Comparison of ENCODE assay signal across 1 cellular context in the genomic region with DNA sequence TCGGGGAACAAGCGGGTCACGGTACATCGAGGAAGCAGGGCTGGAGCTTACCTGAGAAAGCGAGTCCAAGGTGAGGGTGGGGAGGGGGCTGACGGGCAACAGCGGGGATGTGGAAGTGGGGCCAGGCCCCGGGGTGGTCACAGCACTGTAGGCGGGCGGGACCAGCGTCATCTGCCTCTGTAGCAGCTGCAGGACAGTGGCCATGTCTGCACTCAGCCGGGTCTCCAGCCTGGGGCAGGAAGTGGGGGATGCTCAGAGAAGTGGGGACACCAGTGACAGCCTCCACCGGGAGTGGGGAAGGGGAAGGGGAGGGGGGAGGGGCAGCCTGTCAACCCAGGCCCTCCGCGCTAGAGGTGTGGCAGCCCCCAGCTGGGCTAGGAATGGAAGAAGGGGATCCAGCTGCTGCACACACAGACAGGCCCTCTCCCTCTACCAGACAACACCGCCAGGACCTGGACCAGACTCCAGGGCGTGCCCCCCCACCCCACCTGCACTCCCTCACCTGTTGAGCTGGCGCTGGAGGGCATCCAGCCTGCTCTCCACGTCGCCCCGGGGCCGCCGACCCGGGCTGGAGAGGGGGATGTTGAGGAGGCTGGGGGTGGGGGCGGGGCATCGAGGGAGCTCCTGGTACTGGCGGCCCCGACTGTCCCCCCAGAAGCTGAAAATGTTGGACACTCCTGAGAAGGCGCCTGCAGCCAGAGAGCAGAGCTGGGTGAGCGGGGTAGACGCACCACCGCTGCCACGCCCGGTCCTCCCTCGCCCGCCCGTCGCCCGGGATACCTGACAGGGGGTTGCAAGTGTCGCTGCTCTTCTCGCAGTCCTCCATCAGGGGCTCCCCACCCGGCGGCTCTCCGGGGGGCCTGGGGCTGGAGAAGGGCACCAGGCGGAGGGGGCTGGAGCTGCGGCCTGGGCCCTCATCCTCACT.
TF ChIP-seq lines count a peak whose summit lies in the region.

No MANE protein-coding gene starts in this region.

TF ChIP-seq in SK-N-SH, 30 proteins besides CTCF, POLR2A, EP300 and RAD21:
- TF ChIP-seq, protein P1, sequence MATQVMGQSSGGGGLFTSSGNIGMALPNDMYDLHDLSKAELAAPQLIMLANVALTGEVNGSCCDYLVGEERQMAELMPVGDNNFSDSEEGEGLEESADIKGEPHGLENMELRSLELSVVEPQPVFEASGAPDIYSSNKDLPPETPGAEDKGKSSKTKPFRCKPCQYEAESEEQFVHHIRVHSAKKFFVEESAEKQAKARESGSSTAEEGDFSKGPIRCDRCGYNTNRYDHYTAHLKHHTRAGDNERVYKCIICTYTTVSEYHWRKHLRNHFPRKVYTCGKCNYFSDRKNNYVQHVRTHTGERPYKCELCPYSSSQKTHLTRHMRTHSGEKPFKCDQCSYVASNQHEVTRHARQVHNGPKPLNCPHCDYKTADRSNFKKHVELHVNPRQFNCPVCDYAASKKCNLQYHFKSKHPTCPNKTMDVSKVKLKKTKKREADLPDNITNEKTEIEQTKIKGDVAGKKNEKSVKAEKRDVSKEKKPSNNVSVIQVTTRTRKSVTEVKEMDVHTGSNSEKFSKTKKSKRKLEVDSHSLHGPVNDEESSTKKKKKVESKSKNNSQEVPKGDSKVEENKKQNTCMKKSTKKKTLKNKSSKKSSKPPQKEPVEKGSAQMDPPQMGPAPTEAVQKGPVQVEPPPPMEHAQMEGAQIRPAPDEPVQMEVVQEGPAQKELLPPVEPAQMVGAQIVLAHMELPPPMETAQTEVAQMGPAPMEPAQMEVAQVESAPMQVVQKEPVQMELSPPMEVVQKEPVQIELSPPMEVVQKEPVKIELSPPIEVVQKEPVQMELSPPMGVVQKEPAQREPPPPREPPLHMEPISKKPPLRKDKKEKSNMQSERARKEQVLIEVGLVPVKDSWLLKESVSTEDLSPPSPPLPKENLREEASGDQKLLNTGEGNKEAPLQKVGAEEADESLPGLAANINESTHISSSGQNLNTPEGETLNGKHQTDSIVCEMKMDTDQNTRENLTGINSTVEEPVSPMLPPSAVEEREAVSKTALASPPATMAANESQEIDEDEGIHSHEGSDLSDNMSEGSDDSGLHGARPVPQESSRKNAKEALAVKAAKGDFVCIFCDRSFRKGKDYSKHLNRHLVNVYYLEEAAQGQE (IDR thresholded peaks at IDR 0.05; ENCODE audit: low read depth, low read length) = no peak
- TF ChIP-seq TEAD4 (IDR thresholded peaks at IDR 0.05; ENCODE audit: borderline replicate concordance, insufficient read depth) (no peak), JUND (IDR thresholded peaks at IDR 0.05) (no peak), FOXM1 (IDR thresholded peaks at IDR 0.05; ENCODE audit: low read depth) (no peak), ELF1 (IDR thresholded peaks at IDR 0.05) (no peak), TAF1 (IDR thresholded peaks at IDR 0.05; ENCODE audit: borderline replicate concordance, low read depth, low read length) (no peak), GABPA (IDR thresholded peaks at IDR 0.05; ENCODE audit: low read depth) (no peak), SMC3 (IDR thresholded peaks at IDR 0.05; ENCODE audit: low read depth, low read length) (no peak), RCOR1 (IDR thresholded peaks at IDR 0.05; ENCODE audit: low read length) (no peak)
- TF ChIP-seq, protein P2, sequence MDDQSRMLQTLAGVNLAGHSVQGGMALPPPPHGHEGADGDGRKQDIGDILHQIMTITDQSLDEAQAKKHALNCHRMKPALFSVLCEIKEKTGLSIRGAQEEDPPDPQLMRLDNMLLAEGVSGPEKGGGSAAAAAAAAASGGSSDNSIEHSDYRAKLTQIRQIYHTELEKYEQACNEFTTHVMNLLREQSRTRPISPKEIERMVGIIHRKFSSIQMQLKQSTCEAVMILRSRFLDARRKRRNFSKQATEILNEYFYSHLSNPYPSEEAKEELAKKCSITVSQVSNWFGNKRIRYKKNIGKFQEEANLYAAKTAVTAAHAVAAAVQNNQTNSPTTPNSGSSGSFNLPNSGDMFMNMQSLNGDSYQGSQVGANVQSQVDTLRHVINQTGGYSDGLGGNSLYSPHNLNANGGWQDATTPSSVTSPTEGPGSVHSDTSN (IDR thresholded peaks at IDR 0.05) = no peak
